ENCODE assay signal across 14 cellular contexts in genomic region chr21:26798856-26799751, GRCh38. TPM values are rescaled to one million over a fixed set of nuclear protein-coding genes. Genes with fewer than 3 reads are reported as not detected.
DNase-seq lines count a peak whose midpoint lies in the region; ATAC-seq and TF ChIP-seq lines count a peak whose summit lies in the region.
"Had no signal": no experiment of that assay in that cellular context is flagged by ENCODE, and none has a peak within 500 bp of the region (broad histone marks: within the 10 kb centered on the region; RNA-seq: fewer than 3 reads in every experiment).

No MANE protein-coding gene starts in this region.

- no peaks in the 10 kb centered on the region for H3K27me3 Mint-ChIP-seq in mesothelial cell of epicardium (ENCODE audit: low read depth)

- ATAC-seq in GM19328 (IDR thresholded peaks at IDR 0.05; ENCODE audit: unreplicated experiment): no peak
- no peak for ATAC-seq in HG03457 (IDR thresholded peaks at IDR 0.05; ENCODE audit: unreplicated experiment)
- ATAC-seq: psoas muscle had no signal

- H3K27ac Mint-ChIP-seq in mesothelial cell of epicardium: peak overlapping the region; percentile 58
- H3K27ac Mint-ChIP-seq: immature natural killer cell had no signal

- DNase-seq in DMS153 treated with DMSO at 0.1 percent for 48 hours (lab: John Stamatoyannopoulos, UW; ENCODE audit: unreplicated experiment) (peak; percentile 92), M059J (ENCODE audit: low read depth) (peak; percentile 51), SK-N-MC (ENCODE audit: low read depth, low spot score) (peak; percentile 44), mesothelial cell of epicardium (ENCODE audit: low spot score in 2 of 2, unreplicated experiment in 2 of 2) (no peak), NCI-H1048 (lab: John Stamatoyannopoulos, UW) (no peak), posterior cingulate gyrus (no peak)
- DNase-seq: activated gamma-delta T cell, aorta, DND-41, immature natural killer cell, psoas muscle had no signal

- intact Hi-C loops in posterior cingulate gyrus (cut with DNase I): loop anchor here (5.0 kb wide), 1 partner anchor 43 kb away; no protein-coding TSS in a partner anchor

- H3K27ac ChIP-seq in SK-N-MC: no peak overlapping the region

- H3K4me1 Mint-ChIP-seq in mesothelial cell of epicardium: peaks cover 78% of the 10 kb centered on the region

- peaks cover 8% of the 10 kb centered on the region for H3K9me3 Mint-ChIP-seq in mesothelial cell of epicardium

- H3K4me3 Mint-ChIP-seq in mesothelial cell of epicardium: no peak overlapping the region
- H3K4me3 Mint-ChIP-seq: immature natural killer cell had no signal

- no peak overlapping the region for H3K9ac ChIP-seq in SK-N-MC (ENCODE audit: insufficient read length)

- TF ChIP-seq CTCF in mesothelial cell of epicardium (IDR thresholded peaks at IDR 0.05; ENCODE audit: unreplicated experiment): no peak

- no peaks in the 10 kb centered on the region for H3K36me3 ChIP-seq in SK-N-MC (ENCODE audit: insufficient read depth, low read length)
- H3K36me3 ChIP-seq: thoracic aorta had no signal

- H3K36me3 Mint-ChIP-seq in mesothelial cell of epicardium: no peaks in the 10 kb centered on the region
- H3K36me3 Mint-ChIP-seq: immature natural killer cell had no signal

- no peaks in the 10 kb centered on the region for H3K9me3 ChIP-seq in SK-N-MC (ENCODE audit: low read depth, low read length)
- H3K9me3 ChIP-seq: psoas muscle, thoracic aorta had no signal

- no peak overlapping the region for H3K4me3 ChIP-seq in SK-N-MC
- H3K4me3 ChIP-seq: psoas muscle, thoracic aorta had no signal

RNA-seq across cellular contexts. Expression of gene ADAMTS1, which starts 46.1 kb away (rescaled TPM):
- total RNA-seq in M059J (2014; rRNA removed; shearing (Covaris generic)): 58.6 and 94.4 TPM in 2 replicates
- 67.8 to 77.6 TPM (median 72.7 TPM) in 3 replicates for total RNA-seq in mesothelial cell of epicardium

Comparison
In these comparisons a context has a peak if more than half of its experiments do, and no peak if none do; other contexts are left out.
1. DNase-seq: peak in DMS153 treated with DMSO at 0.1 percent for 48 hours (single experiment), M059J (single experiment) and SK-N-MC (single experiment); none in mesothelial cell of epicardium (0 of 2), NCI-H1048 (single experiment) and posterior cingulate gyrus (0 of 10).